In the genomic region with DNA sequence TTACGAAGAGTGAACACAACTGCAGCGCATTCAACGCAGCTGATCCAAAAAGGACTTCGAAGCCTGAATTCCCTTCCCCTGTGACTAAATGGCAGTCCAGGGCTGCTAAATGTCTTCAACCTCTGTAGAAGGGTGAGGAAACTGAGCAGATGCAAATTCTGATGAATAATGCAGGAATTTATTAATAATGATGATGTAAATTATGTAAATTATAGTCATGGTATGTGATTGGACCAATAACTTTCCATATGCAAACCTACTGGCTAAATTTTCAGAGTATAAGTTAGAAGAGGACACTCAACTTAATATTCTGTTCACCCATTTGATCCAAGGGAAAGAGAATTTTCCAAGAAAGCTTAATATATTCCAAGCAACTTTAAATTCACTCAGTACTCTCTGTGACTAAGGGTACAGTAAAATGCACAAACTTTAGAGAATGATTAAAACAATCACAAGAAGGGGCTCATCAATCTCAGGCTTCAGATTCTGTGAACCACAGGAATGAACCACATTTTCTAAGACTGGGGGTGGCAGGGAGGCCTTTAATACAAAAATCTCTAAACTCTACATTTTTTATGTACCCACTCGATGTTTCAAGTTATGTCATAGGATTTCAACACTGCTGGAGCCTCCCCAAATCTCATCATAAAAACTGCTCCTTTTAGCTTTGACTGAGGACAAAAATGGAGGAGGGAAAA, we compare ENCODE assay signal across 19 cellular contexts. TPM values are rescaled to one million over a fixed set of nuclear protein-coding genes. Genes with fewer than 3 reads are reported as not detected.
DNase-seq lines count a peak whose midpoint lies in the region; ATAC-seq and TF ChIP-seq lines count a peak whose summit lies in the region.
"Had no signal": no experiment of that assay in that cellular context is flagged by ENCODE, and none has a peak within 500 bp of the region (broad histone marks: within the 10 kb centered on the region; RNA-seq: fewer than 3 reads in every experiment).

No MANE protein-coding gene starts in this region.

- H3K4me1 ChIP-seq in breast epithelium (peaks cover 0 to 4% of the 10 kb centered on the region in 2 donors), muscle layer of colon (ENCODE audit: insufficient read depth, low read length) (peaks cover 37% of the 10 kb centered on the region)

- H3K4me3 ChIP-seq in breast epithelium = peak overlapping the region in 2 of 3 donors; percentile 63 to 89
- peak overlapping the region in 55 of 59 donors; percentile 13 to 88 (median 75) for H3K4me3 ChIP-seq in dorsolateral prefrontal cortex
- peak overlapping the region; percentile 60 to 91 for H3K4me3 ChIP-seq in muscle layer of colon (ENCODE audit: low read depth in 1 of 2, low read length in 2 of 2)
- H3K4me3 ChIP-seq: heart right ventricle had no signal

- H3K27ac Mint-ChIP-seq in MCF 10A (ENCODE audit: low read depth, unreplicated experiment) = no peak overlapping the region
- peak overlapping the region; percentile 86 for H3K27ac Mint-ChIP-seq in type B pancreatic cell
- H3K27ac Mint-ChIP-seq: naive thymus-derived CD8-positive, alpha-beta T cell; stimulated activated effector memory CD8-positive, alpha-beta T cell treated with anti-CD3 and anti-CD28 coated beads, Interleukin-12 subunit alpha, Interleukin-12 subunit beta, amount 100 ng/mL, for 72 hours had no signal

- peaks cover 5% of the 10 kb centered on the region for H3K4me1 Mint-ChIP-seq in MCF 10A (ENCODE audit: insufficient read depth, unreplicated experiment)
- H3K4me1 Mint-ChIP-seq in type B pancreatic cell (ENCODE audit: unreplicated experiment) = peaks cover 56% of the 10 kb centered on the region

- H3K9me3 Mint-ChIP-seq in MCF 10A (ENCODE audit: unreplicated experiment) (no peaks in the 10 kb centered on the region), type B pancreatic cell (no peaks in the 10 kb centered on the region)
- H3K9me3 Mint-ChIP-seq: naive thymus-derived CD8-positive, alpha-beta T cell; stimulated activated effector memory CD8-positive, alpha-beta T cell treated with anti-CD3 and anti-CD28 coated beads, Interleukin-12 subunit alpha, Interleukin-12 subunit beta, amount 100 ng/mL, for 72 hours had no signal

- no peak for ATAC-seq in SK-N-SH treated with all-trans-retinoic acid at 6 μM for 48 hours
- no peak for ATAC-seq in HG02852 (IDR thresholded peaks at IDR 0.05; ENCODE audit: unreplicated experiment)
- ATAC-seq: heart right ventricle; left lung; naive thymus-derived CD8-positive, alpha-beta T cell; sciatic nerve; stimulated activated effector memory CD8-positive, alpha-beta T cell treated with anti-CD3 and anti-CD28 coated beads, Interleukin-12 subunit alpha, Interleukin-12 subunit beta, amount 100 ng/mL, for 72 hours had no signal

- H3K27ac ChIP-seq in breast epithelium (peak overlapping the region; percentile 37 to 76), dorsolateral prefrontal cortex (peak overlapping the region; percentile 74 to 99 (median 96)), muscle layer of colon (ENCODE audit: low read depth, low read length) (peak overlapping the region; percentile 72)
- H3K27ac ChIP-seq: 22Rv1, heart right ventricle had no signal

- intact Hi-C loops in breast epithelium (cut with DNase I; ENCODE audit: low total_unique reads) = no loop called here
- intact Hi-C loops in MCF 10A (cut with micrococcal nuclease) = loop anchor here (5.0 kb wide), 2 partner anchors 282 to 507 kb away; no protein-coding TSS in a partner anchor
- intact Hi-C loops in dorsolateral prefrontal cortex (cut with DNase I) = loop anchor here (5.0 to 10.0 kb wide), 6 partner anchors 57 to 407 kb away; no protein-coding TSS in a partner anchor

- H3K36me3 Mint-ChIP-seq in MCF 10A (ENCODE audit: insufficient read depth, unreplicated experiment) (no peaks in the 10 kb centered on the region), type B pancreatic cell (peaks cover 38% of the 10 kb centered on the region)
- H3K36me3 Mint-ChIP-seq: stimulated activated effector memory CD8-positive, alpha-beta T cell treated with anti-CD3 and anti-CD28 coated beads, Interleukin-12 subunit alpha, Interleukin-12 subunit beta, amount 100 ng/mL, for 72 hours had no signal

- TF ChIP-seq CTCF in breast epithelium (IDR thresholded peaks at IDR 0.05) (no peak), MCF 10A (IDR thresholded peaks at IDR 0.05; ENCODE audit: unreplicated experiment) (no peak), dorsolateral prefrontal cortex (IDR thresholded peaks at IDR 0.05 in 54 of 56, conservative IDR thresholded peaks at IDR 0.05 in 2 of 56; ENCODE audit: low read depth in 1 of 56, partially characterized antibody in 56 of 56) (no peak), type B pancreatic cell (conservative IDR thresholded peaks at IDR 0.05) (no peak)

- H3K9me3 ChIP-seq in breast epithelium = no peaks in the 10 kb centered on the region
- H3K9me3 ChIP-seq in muscle layer of colon (ENCODE audit: low read length) = no peaks in the 10 kb centered on the region
- H3K9me3 ChIP-seq: heart right ventricle, left lung had no signal

- H3K27me3 ChIP-seq in breast epithelium = no peaks in the 10 kb centered on the region
- H3K27me3 ChIP-seq in dorsolateral prefrontal cortex = peaks cover 0 to 24% (median 2%) of the 10 kb centered on the region in 45 donors
- no peaks in the 10 kb centered on the region for H3K27me3 ChIP-seq in muscle layer of colon (ENCODE audit: control insufficient read depth in 1 of 2, insufficient read depth in 2 of 2, low read length in 2 of 2)

- no TSS peak for BruUV-seq in MCF 10A (replicated peaks; lab: Mats Ljungman, UMichigan)

- H3K27me3 Mint-ChIP-seq in MCF 10A (ENCODE audit: insufficient read depth, unreplicated experiment) = no peaks in the 10 kb centered on the region
- no peaks in the 10 kb centered on the region for H3K27me3 Mint-ChIP-seq in type B pancreatic cell

- TF ChIP-seq POLR2A in breast epithelium (IDR thresholded peaks at IDR 0.05) = no peak

- CTCF ChIA-PET in MCF 10A (lab: Yijun Ruan, JAX) = no interaction called here

- H3K9ac ChIP-seq in muscle layer of colon (ENCODE audit: low read length) = peak overlapping the region; percentile 37

- POLR2A ChIA-PET in MCF 10A (lab: Yijun Ruan, JAX) = interaction anchor here (0.7 kb wide), 2 partner anchors 703 to 1062 kb away, joined by 3 to 4 read pairs; no protein-coding TSS in a partner anchor

- H3K36me3 ChIP-seq in breast epithelium = no peaks in the 10 kb centered on the region
- H3K36me3 ChIP-seq in muscle layer of colon (ENCODE audit: insufficient read depth, low read length) = peaks cover 6% of the 10 kb centered on the region
- H3K36me3 ChIP-seq: heart right ventricle, left lung had no signal

- DNase-seq in breast epithelium (ENCODE audit: low spot score in 2 of 2) (no peak), MCF 10A (ENCODE audit: unreplicated experiment) (no peak), dorsolateral prefrontal cortex (peak in 2 of 10 donors; percentile 7 to 24), type B pancreatic cell (ENCODE audit: extremely low spot score, unreplicated experiment) (no peak), hippocampal formation (lab: John Stamatoyannopoulos, UW) (no peak)
- DNase-seq: activated CD4-positive, alpha-beta T cell treated with anti-CD3 and anti-CD28 coated beads, Interleukin-2, amount 50 U/mL, for 48 hours; activated effector memory CD4-positive, alpha-beta T cell treated with Interleukin-2 at 50 U/mL for 16 hours; heart right ventricle; left lung; MM.1S; naive thymus-derived CD8-positive, alpha-beta T cell; SHP77 treated with DMSO at 0.1 percent for 48 hours; stimulated activated CD4-positive, alpha-beta T cell treated with anti-CD3 and anti-CD28 coated beads, Interleukin-4, amount 100 ng/mL, for 4 hours had no signal

- H3K4me3 Mint-ChIP-seq in MCF 10A (ENCODE audit: unreplicated experiment) = no peak overlapping the region
- peak overlapping the region; percentile 98 for H3K4me3 Mint-ChIP-seq in type B pancreatic cell
- H3K4me3 Mint-ChIP-seq: naive thymus-derived CD8-positive, alpha-beta T cell; stimulated activated effector memory CD8-positive, alpha-beta T cell treated with anti-CD3 and anti-CD28 coated beads, Interleukin-12 subunit alpha, Interleukin-12 subunit beta, amount 100 ng/mL, for 72 hours had no signal

TF ChIP-seq in SK-N-SH treated with all-trans-retinoic acid at 6 μM for 48 hours, 23 proteins besides CTCF, POLR2A, EP300 and RAD21 (continues in another document):
- TF ChIP-seq ZFP30 (CRISPR knock-in tag; IDR thresholded peaks at IDR 0.05) = no peak
- TF ChIP-seq ARNTL (CRISPR knock-in tag; IDR thresholded peaks at IDR 0.05; ENCODE audit: borderline replicate concordance, low read depth) = no peak
- no peak for TF ChIP-seq ZNF565 (CRISPR knock-in tag; conservative IDR thresholded peaks at IDR 0.05; ENCODE audit: low read depth)
- no peak for TF ChIP-seq TCF4 (CRISPR knock-in tag; IDR thresholded peaks at IDR 0.05; ENCODE audit: borderline replicate concordance)
- TF ChIP-seq, protein P1, sequence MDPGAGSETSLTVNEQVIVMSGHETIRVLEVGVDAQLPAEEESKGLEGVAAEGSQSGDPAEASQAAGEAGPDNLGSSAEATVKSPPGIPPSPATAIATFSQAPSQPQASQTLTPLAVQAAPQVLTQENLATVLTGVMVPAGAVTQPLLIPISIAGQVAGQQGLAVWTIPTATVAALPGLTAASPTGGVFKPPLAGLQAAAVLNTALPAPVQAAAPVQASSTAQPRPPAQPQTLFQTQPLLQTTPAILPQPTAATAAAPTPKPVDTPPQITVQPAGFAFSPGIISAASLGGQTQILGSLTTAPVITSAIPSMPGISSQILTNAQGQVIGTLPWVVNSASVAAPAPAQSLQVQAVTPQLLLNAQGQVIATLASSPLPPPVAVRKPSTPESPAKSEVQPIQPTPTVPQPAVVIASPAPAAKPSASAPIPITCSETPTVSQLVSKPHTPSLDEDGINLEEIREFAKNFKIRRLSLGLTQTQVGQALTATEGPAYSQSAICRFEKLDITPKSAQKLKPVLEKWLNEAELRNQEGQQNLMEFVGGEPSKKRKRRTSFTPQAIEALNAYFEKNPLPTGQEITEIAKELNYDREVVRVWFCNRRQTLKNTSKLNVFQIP (CRISPR knock-in tag; IDR thresholded peaks at IDR 0.05; ENCODE audit: borderline replicate concordance, low read depth) = no peak
- no peak for TF ChIP-seq ESRRG (CRISPR knock-in tag; IDR thresholded peaks at IDR 0.05)
- no peak for TF ChIP-seq GLIS3 (CRISPR knock-in tag; IDR thresholded peaks at IDR 0.05)

RNA-seq across cellular contexts. Expression of a gene that starts 3.5 kb away (rescaled TPM):
- 10 to 100 TPM; 31.8 to 62.8 (median 44.3) TPM for total RNA-seq in breast epithelium
- total RNA-seq in MCF 10A (2022) = 2.7 and 3.0 TPM in 2 replicates
- total RNA-seq in dorsolateral prefrontal cortex = 100 to 1,000 TPM in 94 of 120 experiments, 10 to 100 TPM in 26; 69.8 to 487 (median 136) TPM
- 68.8 and 173 TPM in 2 replicates for total RNA-seq in type B pancreatic cell (ENCODE audit: low replicate concordance)
- total RNA-seq: naive thymus-derived CD8-positive, alpha-beta T cell had no signal
